Comparison of ENCODE assay signal across 10 cellular contexts in genomic region chr7:2734761-2735571, GRCh38. TPM values are rescaled to one million over a fixed set of nuclear protein-coding genes. Genes with fewer than 3 reads are reported as not detected.
DNase-seq lines count a peak whose midpoint lies in the region; ATAC-seq and TF ChIP-seq lines count a peak whose summit lies in the region.
"Had no signal": no experiment of that assay in that cellular context is flagged by ENCODE, and none has a peak within 500 bp of the region (broad histone marks: within the 10 kb centered on the region; RNA-seq: fewer than 3 reads in every experiment).

No MANE protein-coding gene starts in this region.

- H3K27ac ChIP-seq in upper lobe of left lung, result peak overlapping the region; percentile 29 to 80 (median 50)
- H3K27ac ChIP-seq: GM23248, SK-N-MC had no signal

- TF ChIP-seq EP300 in upper lobe of left lung (IDR thresholded peaks at IDR 0.05), result peak in 1 of 4 donors; percentile 46

- H3K9me3 Mint-ChIP-seq in activated CD8-positive, alpha-beta memory T cell treated with anti-CD3 and anti-CD28 coated beads, Interleukin-2, amount 10 ng/mL, durations not matched to agents 7 days and 5 days (ENCODE audit: low read depth), result no peaks in the 10 kb centered on the region
- no peaks in the 10 kb centered on the region for H3K9me3 Mint-ChIP-seq in activated CD4-positive, alpha-beta memory T cell treated with anti-CD3 and anti-CD28 coated beads for 36 hours
- H3K9me3 Mint-ChIP-seq in endothelial cell (ENCODE audit: unreplicated experiment) (no peaks in the 10 kb centered on the region), progenitor cell of endocrine pancreas (ENCODE audit: low read depth) (no peaks in the 10 kb centered on the region)

- no peaks in the 10 kb centered on the region for H3K27me3 Mint-ChIP-seq in activated CD8-positive, alpha-beta memory T cell treated with anti-CD3 and anti-CD28 coated beads, Interleukin-2, amount 10 ng/mL, durations not matched to agents 7 days and 5 days
- H3K27me3 Mint-ChIP-seq in activated CD4-positive, alpha-beta memory T cell treated with anti-CD3 and anti-CD28 coated beads for 36 hours, result no peaks in the 10 kb centered on the region
- H3K27me3 Mint-ChIP-seq in endothelial cell (ENCODE audit: unreplicated experiment), result peaks cover 14% of the 10 kb centered on the region
- no peaks in the 10 kb centered on the region for H3K27me3 Mint-ChIP-seq in progenitor cell of endocrine pancreas

- POLR2A ChIA-PET in activated CD4-positive, alpha-beta memory T cell treated with anti-CD3 and anti-CD28 coated beads for 36 hours (lab: Charles Lee), result no interaction called here

- ATAC-seq in activated CD8-positive, alpha-beta memory T cell treated with anti-CD3 and anti-CD28 coated beads, Interleukin-2, amount 10 ng/mL, durations not matched to agents 7 days and 5 days, result no peak
- ATAC-seq in left lobe of liver (peak; percentile 46), upper lobe of left lung (ENCODE audit: low FRiP score in 2 of 2) (peak; percentile 57 to 58)

- H3K4me1 ChIP-seq in upper lobe of left lung, result peaks cover 14 to 35% (median 19%) of the 10 kb centered on the region in 4 donors

- TF ChIP-seq CTCF in upper lobe of left lung (IDR thresholded peaks at IDR 0.05) (no peak), endothelial cell (IDR thresholded peaks at IDR 0.05; ENCODE audit: unreplicated experiment) (no peak), GM20000 (IDR thresholded peaks at IDR 0.05; ENCODE audit: extremely low read depth, missing control alignments) (no peak), progenitor cell of endocrine pancreas (IDR thresholded peaks at IDR 0.05; ENCODE audit: unreplicated experiment) (no peak)

- no peaks in the 10 kb centered on the region for H3K27me3 ChIP-seq in upper lobe of left lung

- H3K9me3 ChIP-seq in upper lobe of left lung, result no peaks in the 10 kb centered on the region

- 40% methylated on average over 22 to 23 of the region's 33 CpGs for WGBS in upper lobe of left lung, 2 donors

- peak in 1 of 4 donors; percentile 65 for TF ChIP-seq POLR2A in upper lobe of left lung (IDR thresholded peaks at IDR 0.05)

- CTCF ChIA-PET in activated CD8-positive, alpha-beta memory T cell treated with anti-CD3 and anti-CD28 coated beads, Interleukin-2, amount 10 ng/mL, durations not matched to agents 7 days and 5 days (lab: Charles Lee), result no interaction called here
- CTCF ChIA-PET in activated CD4-positive, alpha-beta memory T cell treated with anti-CD3 and anti-CD28 coated beads for 36 hours (lab: Charles Lee), result interaction anchor here (0.6 to 2.4 kb wide), 2 partner anchors 25 to 53 kb away, joined by 3 to 8 read pairs; no protein-coding TSS in a partner anchor

- intact Hi-C loops in activated CD4-positive, alpha-beta memory T cell treated with anti-CD3 and anti-CD28 coated beads for 36 hours (cut with micrococcal nuclease), result no loop called here

- peaks cover 0 to 16% (median 8%) of the 10 kb centered on the region in 4 donors for H3K36me3 ChIP-seq in upper lobe of left lung

- peak; percentile 63 for DNase-seq in activated CD8-positive, alpha-beta memory T cell treated with anti-CD3 and anti-CD28 coated beads for 24 hours
- DNase-seq in activated CD8-positive, alpha-beta memory T cell treated with anti-CD3 and anti-CD28 coated beads, Interleukin-2, amount 10 ng/mL, durations not matched to agents 7 days and 5 days, result no peak
- peak; percentile 7 for DNase-seq in activated CD4-positive, alpha-beta memory T cell treated with anti-CD3 and anti-CD28 coated beads for 36 hours
- DNase-seq in left lobe of liver (ENCODE audit: low spot score), result peak; percentile 44
- DNase-seq in upper lobe of left lung, result peak; percentile 56 to 76
- no peak for DNase-seq in endothelial cell (ENCODE audit: low spot score)
- DNase-seq in GM20000 (ENCODE audit: low spot score), result no peak
- DNase-seq in progenitor cell of endocrine pancreas (ENCODE audit: low spot score, unreplicated experiment), result no peak
- DNase-seq: GM23248 had no signal

- H3K36me3 Mint-ChIP-seq in activated CD8-positive, alpha-beta memory T cell treated with anti-CD3 and anti-CD28 coated beads, Interleukin-2, amount 10 ng/mL, durations not matched to agents 7 days and 5 days, result no peaks in the 10 kb centered on the region
- peaks cover 15% of the 10 kb centered on the region for H3K36me3 Mint-ChIP-seq in activated CD4-positive, alpha-beta memory T cell treated with anti-CD3 and anti-CD28 coated beads for 36 hours
- peaks cover 44% of the 10 kb centered on the region for H3K36me3 Mint-ChIP-seq in endothelial cell (ENCODE audit: low read depth, unreplicated experiment)
- peaks cover 20% of the 10 kb centered on the region for H3K36me3 Mint-ChIP-seq in progenitor cell of endocrine pancreas (ENCODE audit: insufficient read depth)

- H3K4me3 ChIP-seq in upper lobe of left lung, result no peak overlapping the region
- H3K4me3 ChIP-seq: GM23248, SK-N-MC had no signal

- no peak overlapping the region for H3K4me3 Mint-ChIP-seq in activated CD8-positive, alpha-beta memory T cell treated with anti-CD3 and anti-CD28 coated beads, Interleukin-2, amount 10 ng/mL, durations not matched to agents 7 days and 5 days
- no peak overlapping the region for H3K4me3 Mint-ChIP-seq in activated CD4-positive, alpha-beta memory T cell treated with anti-CD3 and anti-CD28 coated beads for 36 hours
- H3K4me3 Mint-ChIP-seq in endothelial cell (ENCODE audit: unreplicated experiment) (no peak overlapping the region), progenitor cell of endocrine pancreas (ENCODE audit: low read depth) (no peak overlapping the region)

- no peak overlapping the region for H3K27ac Mint-ChIP-seq in activated CD8-positive, alpha-beta memory T cell treated with anti-CD3 and anti-CD28 coated beads, Interleukin-2, amount 10 ng/mL, durations not matched to agents 7 days and 5 days
- H3K27ac Mint-ChIP-seq in activated CD4-positive, alpha-beta memory T cell treated with anti-CD3 and anti-CD28 coated beads for 36 hours, result no peak overlapping the region
- no peak overlapping the region for H3K27ac Mint-ChIP-seq in endothelial cell (ENCODE audit: unreplicated experiment)
- H3K27ac Mint-ChIP-seq in progenitor cell of endocrine pancreas, result no peak overlapping the region

- peaks cover 15% of the 10 kb centered on the region for H3K4me1 Mint-ChIP-seq in activated CD8-positive, alpha-beta memory T cell treated with anti-CD3 and anti-CD28 coated beads, Interleukin-2, amount 10 ng/mL, durations not matched to agents 7 days and 5 days
- peaks cover 14% of the 10 kb centered on the region for H3K4me1 Mint-ChIP-seq in activated CD4-positive, alpha-beta memory T cell treated with anti-CD3 and anti-CD28 coated beads for 36 hours (ENCODE audit: low read depth)
- H3K4me1 Mint-ChIP-seq in endothelial cell (ENCODE audit: unreplicated experiment) (peaks cover 35% of the 10 kb centered on the region), progenitor cell of endocrine pancreas (ENCODE audit: low read depth) (peaks cover 7% of the 10 kb centered on the region)

RNA-seq across cellular contexts. Expression of gene AMZ1, which starts 47.0 kb away (rescaled TPM):
- under 1 TPM; 0.29 to 0.40 TPM for total RNA-seq in activated CD8-positive, alpha-beta memory T cell treated with anti-CD3 and anti-CD28 coated beads, Interleukin-2, amount 10 ng/mL, durations not matched to agents 7 days and 5 days
- total RNA-seq in activated CD4-positive, alpha-beta memory T cell treated with anti-CD3 and anti-CD28 coated beads for 36 hours, result under 1 TPM; 0.83 to 0.94 TPM
- total RNA-seq in left lobe of liver (0.83 TPM), upper lobe of left lung (10 to 100 TPM in 1 of 6 donors, 1 to 10 TPM in 3, under 1 TPM in 2; 0.30 to 16.6 (median 5.3) TPM), endothelial cell (ENCODE audit: unreplicated experiment) (0.05 TPM), progenitor cell of endocrine pancreas (0.07 and 0.19 TPM in 2 replicates)

Comparison
In these comparisons a context has a peak if more than half of its experiments do, and no peak if none do; other contexts are left out.
1. DNase-seq: peak in activated CD8-positive, alpha-beta memory T cell treated with anti-CD3 and anti-CD28 coated beads for 24 hours (single experiment), activated CD4-positive, alpha-beta memory T cell treated with anti-CD3 and anti-CD28 coated beads for 36 hours (single experiment), left lobe of liver (single experiment) and upper lobe of left lung (2 of 2); none in activated CD8-positive, alpha-beta memory T cell treated with anti-CD3 and anti-CD28 coated beads, Interleukin-2, amount 10 ng/mL, durations not matched to agents 7 days and 5 days (single experiment), endothelial cell (single experiment), GM20000 (single experiment) and progenitor cell of endocrine pancreas (single experiment).